ENCODE assay signal across 9 cellular contexts in the genomic region with DNA sequence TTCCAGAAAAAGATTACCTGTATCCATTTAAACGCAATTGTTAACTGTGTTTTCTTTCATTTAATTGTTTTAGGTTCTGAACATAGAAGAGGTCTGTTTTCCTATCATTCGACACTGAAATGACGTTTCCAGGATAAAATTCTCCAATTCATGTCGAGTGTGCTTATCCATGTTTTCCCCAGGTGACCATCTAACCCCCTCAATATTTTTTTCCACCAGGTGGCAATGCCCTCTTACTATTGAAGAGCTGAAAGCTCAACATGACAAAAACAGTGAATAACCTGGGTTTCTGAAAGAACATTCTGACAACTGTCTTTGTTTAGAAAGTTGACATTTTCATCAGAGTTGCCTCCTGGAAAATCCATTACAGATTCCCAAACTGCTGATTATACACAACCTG.
DNase-seq lines count a peak whose midpoint lies in the region; ATAC-seq and TF ChIP-seq lines count a peak whose summit lies in the region.
"Had no signal": no experiment of that assay in that cellular context is flagged by ENCODE, and none has a peak within 500 bp of the region (broad histone marks: within the 10 kb centered on the region; RNA-seq: fewer than 3 reads in every experiment).

No MANE protein-coding gene starts in this region.

- H3K27ac ChIP-seq in HEK293 (ENCODE audit: extremely low read depth, low read depth, low read length) (no peak overlapping the region), psoas muscle (no peak overlapping the region), upper lobe of left lung (no peak overlapping the region)
- H3K27ac ChIP-seq: skin epidermis had no signal

- DNase-seq in NCI-H2171 treated with DMSO at 0.1 percent for 48 hours (lab: John Stamatoyannopoulos, UW) (peak; percentile 57), choroid plexus epithelial cell (ENCODE audit: low read depth) (peak; percentile 26), psoas muscle (no peak), D341Med (ENCODE audit: low spot score) (no peak), upper lobe of left lung (no peak)
- DNase-seq: activated CD4-positive, alpha-beta T cell treated with anti-CD3 and anti-CD28 coated beads, Interleukin-2, amount 10 ng/mL, durations not matched to agents 24 days and 14 days had no signal

- H3K4me1 ChIP-seq in HEK293 (ENCODE audit: control insufficient read depth, insufficient read depth, low read length) (no peaks in the 10 kb centered on the region), psoas muscle (no peaks in the 10 kb centered on the region), upper lobe of left lung (no peaks in the 10 kb centered on the region)

- 63 to 72% (median 64%) methylated on average over 4 of the region's 4 CpGs for WGBS in psoas muscle, 3 donors
- WGBS in upper lobe of left lung, 2 donors: 53 to 60% methylated on average over 4 of the region's 4 CpGs

- CTCF ChIA-PET in HEK293 (lab: Yijun Ruan, JAX): interaction anchor here (0.6 to 1.8 kb wide), 10 partner anchors 9 to 1423 kb away, joined by 3 to 10 read pairs (median 4); no protein-coding TSS in a partner anchor

- H3K9me3 ChIP-seq in HEK293 (ENCODE audit: control insufficient read depth, insufficient read depth, low read depth, low read length): no peaks in the 10 kb centered on the region
- H3K9me3 ChIP-seq in psoas muscle: no peaks in the 10 kb centered on the region
- H3K9me3 ChIP-seq in upper lobe of left lung: no peaks in the 10 kb centered on the region

- TF ChIP-seq CTCF in HEK293 (tag by site-specific recombination; IDR thresholded peaks at IDR 0.05) (peak; percentile 52; the same call in 1 of the 2 replicates), choroid plexus epithelial cell (conservative IDR thresholded peaks at IDR 0.05; ENCODE audit: low read depth, low read length) (peak; percentile 33), psoas muscle (IDR thresholded peaks at IDR 0.05) (peak; percentile 47), upper lobe of left lung (IDR thresholded peaks at IDR 0.05) (peak in 3 of 6 experiments; percentile 27 to 50 (median 36))

- no peak for TF ChIP-seq EP300 in upper lobe of left lung (IDR thresholded peaks at IDR 0.05)

- ATAC-seq in psoas muscle (no peak), upper lobe of left lung (ENCODE audit: low FRiP score in 2 of 2) (no peak), HG03139 (IDR thresholded peaks at IDR 0.05; ENCODE audit: unreplicated experiment) (no peak)

- H3K27me3 ChIP-seq in psoas muscle (ENCODE audit: insufficient read depth in 3 of 3, low read length in 2 of 3): no peaks in the 10 kb centered on the region
- no peaks in the 10 kb centered on the region for H3K27me3 ChIP-seq in upper lobe of left lung

- no peak overlapping the region for H3K4me3 ChIP-seq in HEK293 (ENCODE audit: low read depth, low read length)
- H3K4me3 ChIP-seq in choroid plexus epithelial cell (ENCODE audit: low read depth, low read length): no peak overlapping the region
- no peak overlapping the region for H3K4me3 ChIP-seq in psoas muscle
- no peak overlapping the region for H3K4me3 ChIP-seq in upper lobe of left lung
- H3K4me3 ChIP-seq: skin epidermis had no signal

- intact Hi-C loops in psoas muscle (cut with DNase I): loop anchor here (10.0 kb wide), 2 partner anchors 347 to 1427 kb away; no protein-coding TSS in a partner anchor

- H3K36me3 ChIP-seq in HEK293 (ENCODE audit: control insufficient read depth in 2 of 2, insufficient read depth in 1 of 2, low read length in 2 of 2) (no peaks in the 10 kb centered on the region), psoas muscle (ENCODE audit: insufficient read depth in 1 of 2, low read depth in 1 of 2) (no peaks in the 10 kb centered on the region), upper lobe of left lung (no peaks in the 10 kb centered on the region)

- POLR2A ChIA-PET in HEK293 (lab: Yijun Ruan, JAX): interaction anchor here (0.5 kb wide), 1 partner anchor 414 kb away, joined by 3 read pairs; no protein-coding TSS in a partner anchor

- no peak for TF ChIP-seq POLR2A in upper lobe of left lung (IDR thresholded peaks at IDR 0.05)

TF ChIP-seq in HEK293, 187 proteins besides CTCF, POLR2A, EP300 and RAD21:
- TF ChIP-seq ZNF596 (tag by site-specific recombination; IDR thresholded peaks at IDR 0.05) (no peak), ZNF202 (tag by site-specific recombination; IDR thresholded peaks at IDR 0.05; ENCODE audit: borderline replicate concordance) (no peak), ZNF561 (tag by site-specific recombination; IDR thresholded peaks at IDR 0.05; ENCODE audit: borderline replicate concordance) (0 out of 2 replicates have a peak, but pooled peaks have one; percentile 15), ZNF677 (tag by site-specific recombination; IDR thresholded peaks at IDR 0.05) (no peak), ZNF654 (tag by site-specific recombination; IDR thresholded peaks at IDR 0.05; ENCODE audit: low read depth) (peak; percentile 82), ZBTB21 (tag by site-specific recombination; IDR thresholded peaks at IDR 0.05) (no peak)
- TF ChIP-seq, protein P1, sequence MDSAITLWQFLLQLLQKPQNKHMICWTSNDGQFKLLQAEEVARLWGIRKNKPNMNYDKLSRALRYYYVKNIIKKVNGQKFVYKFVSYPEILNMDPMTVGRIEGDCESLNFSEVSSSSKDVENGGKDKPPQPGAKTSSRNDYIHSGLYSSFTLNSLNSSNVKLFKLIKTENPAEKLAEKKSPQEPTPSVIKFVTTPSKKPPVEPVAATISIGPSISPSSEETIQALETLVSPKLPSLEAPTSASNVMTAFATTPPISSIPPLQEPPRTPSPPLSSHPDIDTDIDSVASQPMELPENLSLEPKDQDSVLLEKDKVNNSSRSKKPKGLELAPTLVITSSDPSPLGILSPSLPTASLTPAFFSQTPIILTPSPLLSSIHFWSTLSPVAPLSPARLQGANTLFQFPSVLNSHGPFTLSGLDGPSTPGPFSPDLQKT (IDR thresholded peaks at IDR 0.05; ENCODE audit: borderline replicate concordance, low read depth, low read length): no peak

Comparison
In these comparisons a context has a peak if more than half of its experiments do, and no peak if none do; other contexts are left out.
1. DNase-seq: peak in NCI-H2171 treated with DMSO at 0.1 percent for 48 hours (single experiment) and choroid plexus epithelial cell (single experiment); none in psoas muscle (0 of 2), D341Med (single experiment) and upper lobe of left lung (0 of 2).